Comparison of ENCODE assay signal across 1 cellular context in genomic region chr7:103549786-103550185, GRCh38.
TF ChIP-seq lines count a peak whose summit lies in the region.

No MANE protein-coding gene starts in this region.

TF ChIP-seq in K562, 482 proteins besides CTCF, POLR2A, EP300 and RAD21 (continued from another document and continues in another):
- TF ChIP-seq E2F1 (CRISPR knock-in tag; IDR thresholded peaks at IDR 0.05) (no peak), XRCC3 (IDR thresholded peaks at IDR 0.05) (no peak), NCOR1 (IDR thresholded peaks at IDR 0.05) (no peak), EGR1 (conservative IDR thresholded peaks at IDR 0.05) (no peak), ZNF785 (CRISPR knock-in tag; IDR thresholded peaks at IDR 0.05) (no peak), ATF3 (IDR thresholded peaks at IDR 0.05) (peak; percentile 37; the same call in 1 of the 2 replicates), ATF3 (CRISPR knock-in tag; conservative IDR thresholded peaks at IDR 0.05) (no peak), ZNF12 (CRISPR knock-in tag; IDR thresholded peaks at IDR 0.05) (no peak), FOXM1 (IDR thresholded peaks at IDR 0.05; ENCODE audit: low read depth) (peak; percentile 56; the same call in 1 of the 2 replicates), FOXM1 (CRISPR knock-in tag; IDR thresholded peaks at IDR 0.05; ENCODE audit: low read depth) (no peak), ZNF644 (tag; IDR thresholded peaks at IDR 0.05; ENCODE audit: low read depth) (no peak), POLR2G (IDR thresholded peaks at IDR 0.05; ENCODE audit: low read depth, low read length) (no peak), MGA (IDR thresholded peaks at IDR 0.05) (0 out of 2 replicates have a peak, but pooled peaks have one; percentile 3), TOE1 (IDR thresholded peaks at IDR 0.05; ENCODE audit: borderline replicate concordance) (no peak), TOE1 (CRISPR knock-in tag; IDR thresholded peaks at IDR 0.05; ENCODE audit: borderline replicate concordance, low read depth) (no peak), ZBTB49 (CRISPR knock-in tag; IDR thresholded peaks at IDR 0.05; ENCODE audit: borderline replicate concordance) (no peak), AFF1 (IDR thresholded peaks at IDR 0.05; ENCODE audit: low read depth in 1 of 2, partially characterized antibody in 2 of 2) (no peak), ARID1B (IDR thresholded peaks at IDR 0.05) (peak; percentile 51; the same call in 1 of the 2 replicates), TRIM28 (IDR thresholded peaks at IDR 0.05) (no peak), NUFIP1 (IDR thresholded peaks at IDR 0.05; ENCODE audit: partially characterized antibody) (no peak), SAP30 (IDR thresholded peaks at IDR 0.05; ENCODE audit: borderline replicate concordance, insufficient read depth, low read depth, low read length, poor library complexity, severe bottlenecking) (no peak), STAT5B (CRISPR knock-in tag; IDR thresholded peaks at IDR 0.05) (no peak), ZNF592 (IDR thresholded peaks at IDR 0.05) (0 out of 2 replicates have a peak, but pooled peaks have one; percentile 10), THAP7 (CRISPR knock-in tag; IDR thresholded peaks at IDR 0.05) (no peak), SMAD1 (IDR thresholded peaks at IDR 0.05; ENCODE audit: low read depth, low read length, partially characterized antibody) (no peak), EWSR1 (IDR thresholded peaks at IDR 0.05; ENCODE audit: borderline replicate concordance, low read depth, partially characterized antibody) (no peak), EZH2 (IDR thresholded peaks at IDR 0.05; ENCODE audit: borderline replicate concordance, low read depth, low read length) (no peak), ZNF133 (CRISPR knock-in tag; IDR thresholded peaks at IDR 0.05) (no peak), KDM4B (IDR thresholded peaks at IDR 0.05; ENCODE audit: borderline replicate concordance in 2 of 2, low read depth in 1 of 2) (no peak), ZNF766 (CRISPR knock-in tag; conservative IDR thresholded peaks at IDR 0.05) (no peak)
